In genomic region chr3:4986611-4987373, GRCh38 we compare ENCODE assay signal across 1 cellular context.
TF ChIP-seq lines count a peak whose summit lies in the region.

No MANE protein-coding gene starts in this region.

TF ChIP-seq in HepG2, 621 proteins besides CTCF, POLR2A, EP300 and RAD21 (continued from another document and continues in another):
- TF ChIP-seq SOX13 (IDR thresholded peaks at IDR 0.05) (peak; percentile 94), SOX13 (CRISPR knock-in tag; conservative IDR thresholded peaks at IDR 0.05 in 1 of 2, IDR thresholded peaks at IDR 0.05 in 1 of 2) (peak in 1 of 2 experiments; percentile 97; a peak in 2 of 4 replicates), MIER2 (CRISPR knock-in tag; IDR thresholded peaks at IDR 0.05) (peak; percentile 64), ZNF230 (CRISPR knock-in tag; IDR thresholded peaks at IDR 0.05) (peak; percentile 97), ELF1 (CRISPR knock-in tag; IDR thresholded peaks at IDR 0.05) (peak; percentile 86), THAP8 (CRISPR knock-in tag; IDR thresholded peaks at IDR 0.05; ENCODE audit: borderline replicate concordance) (no peak), CREB1 (IDR thresholded peaks at IDR 0.05) (peak; percentile 93), CREB1 (CRISPR knock-in tag; IDR thresholded peaks at IDR 0.05) (no peak), GATAD2A (CRISPR knock-in tag; IDR thresholded peaks at IDR 0.05) (peak; percentile 94), ZNF451 (CRISPR knock-in tag; IDR thresholded peaks at IDR 0.05) (peak; percentile 99), TP53 (CRISPR knock-in tag; conservative IDR thresholded peaks at IDR 0.05) (0 out of 2 replicates have a peak, but pooled peaks have one; percentile 74), ZNF569 (CRISPR knock-in tag; IDR thresholded peaks at IDR 0.05; ENCODE audit: borderline replicate concordance) (peak; percentile 88; the same call in 1 of the 2 replicates), ZNF446 (CRISPR knock-in tag; IDR thresholded peaks at IDR 0.05) (peak; percentile 30; the same call in 1 of the 2 replicates), ZNF556 (CRISPR knock-in tag; IDR thresholded peaks at IDR 0.05; ENCODE audit: borderline replicate concordance) (peak; percentile 97), NPAS2 (CRISPR knock-in tag; IDR thresholded peaks at IDR 0.05; ENCODE audit: borderline replicate concordance) (peak; percentile 96), ZNF597 (CRISPR knock-in tag; IDR thresholded peaks at IDR 0.05) (no peak), HMGA1 (CRISPR knock-in tag; conservative IDR thresholded peaks at IDR 0.05) (no peak), ZNF496 (CRISPR knock-in tag; IDR thresholded peaks at IDR 0.05; ENCODE audit: insufficient replicate concordance) (no peak), ZNF580 (CRISPR knock-in tag; IDR thresholded peaks at IDR 0.05; ENCODE audit: borderline replicate concordance, low read depth) (peak; percentile 99), PAX8 (CRISPR knock-in tag; IDR thresholded peaks at IDR 0.05; ENCODE audit: borderline replicate concordance) (no peak), ZNF777 (CRISPR knock-in tag; IDR thresholded peaks at IDR 0.05) (peak; percentile 64), ZNF17 (CRISPR knock-in tag; IDR thresholded peaks at IDR 0.05) (no peak), MAF1 (CRISPR knock-in tag; IDR thresholded peaks at IDR 0.05; ENCODE audit: borderline replicate concordance) (peak; percentile 81; the same call in 1 of the 2 replicates), ZNF562 (CRISPR knock-in tag; IDR thresholded peaks at IDR 0.05; ENCODE audit: borderline replicate concordance) (no peak), ZSCAN30 (CRISPR knock-in tag; IDR thresholded peaks at IDR 0.05) (0 out of 2 replicates have a peak, but pooled peaks have one; percentile 41), ZNF770 (CRISPR knock-in tag; IDR thresholded peaks at IDR 0.05) (peak; percentile 97), NFE2L2 (IDR thresholded peaks at IDR 0.05; ENCODE audit: low read length) (no peak), PPARG (CRISPR knock-in tag; conservative IDR thresholded peaks at IDR 0.05) (peak; percentile 73; the same call in 1 of the 2 replicates), KDM2A (CRISPR knock-in tag; IDR thresholded peaks at IDR 0.05; ENCODE audit: borderline replicate concordance, low read depth) (peak; percentile 99), CBX2 (IDR thresholded peaks at IDR 0.05; ENCODE audit: low read depth, low read length) (no peak), CBX2 (CRISPR knock-in tag; IDR thresholded peaks at IDR 0.05; ENCODE audit: low read depth) (peak; percentile 99), ZFP82 (CRISPR knock-in tag; IDR thresholded peaks at IDR 0.05; ENCODE audit: borderline replicate concordance) (peak; percentile 99), ZNF510 (CRISPR knock-in tag; IDR thresholded peaks at IDR 0.05; ENCODE audit: low read depth) (peak; percentile 70), ATF7 (IDR thresholded peaks at IDR 0.05) (no peak), ATF7 (CRISPR knock-in tag; IDR thresholded peaks at IDR 0.05) (peak; percentile 96), ZNF615 (CRISPR knock-in tag; IDR thresholded peaks at IDR 0.05; ENCODE audit: borderline replicate concordance) (peak; percentile 72; the same call in 1 of the 2 replicates), SALL2 (CRISPR knock-in tag; IDR thresholded peaks at IDR 0.05) (peak; percentile 92; the same call in 1 of the 2 replicates), TCF12 (IDR thresholded peaks at IDR 0.05) (no peak), TCF12 (CRISPR knock-in tag; IDR thresholded peaks at IDR 0.05) (peak; percentile 100), NR2F1 (CRISPR knock-in tag; IDR thresholded peaks at IDR 0.05) (peak; percentile 82 to 87; a peak in 3 of 4 replicates), THAP9 (CRISPR knock-in tag; IDR thresholded peaks at IDR 0.05; ENCODE audit: borderline replicate concordance) (peak; percentile 82), JUND (CRISPR knock-in tag; IDR thresholded peaks at IDR 0.05) (no peak), SOX6 (IDR thresholded peaks at IDR 0.05) (no peak), SOX6 (CRISPR knock-in tag; IDR thresholded peaks at IDR 0.05) (peak; percentile 98), ZNF280B (CRISPR knock-in tag; IDR thresholded peaks at IDR 0.05; ENCODE audit: borderline replicate concordance) (peak; percentile 93), ZFP36L1 (CRISPR knock-in tag; IDR thresholded peaks at IDR 0.05) (peak; percentile 95), ZNF282 (IDR thresholded peaks at IDR 0.05; ENCODE audit: partially characterized antibody) (no peak), CBX5 (CRISPR knock-in tag; IDR thresholded peaks at IDR 0.05; ENCODE audit: borderline replicate concordance) (peak; percentile 97; the same call in 1 of the 2 replicates), SMAD9 (CRISPR knock-in tag; IDR thresholded peaks at IDR 0.05) (no peak; the same call in 1 of the 2 replicates), ZNF317 (CRISPR knock-in tag; IDR thresholded peaks at IDR 0.05) (peak; percentile 86; the same call in 1 of the 2 replicates), SNAPC2 (CRISPR knock-in tag; IDR thresholded peaks at IDR 0.05) (peak; percentile 89; the same call in 1 of the 2 replicates), ZNF7 (CRISPR knock-in tag; IDR thresholded peaks at IDR 0.05) (no peak), SP140L (CRISPR knock-in tag; IDR thresholded peaks at IDR 0.05; ENCODE audit: borderline replicate concordance) (no peak; the same call in 1 of the 2 replicates), SCMH1 (CRISPR knock-in tag; IDR thresholded peaks at IDR 0.05; ENCODE audit: borderline replicate concordance) (no peak), MZF1 (CRISPR knock-in tag; IDR thresholded peaks at IDR 0.05; ENCODE audit: borderline replicate concordance) (peak; percentile 85; the same call in 1 of the 2 replicates), ZNF296 (CRISPR knock-in tag; conservative IDR thresholded peaks at IDR 0.05) (peak; percentile 83; the same call in 1 of the 2 replicates), GPBP1L1 (CRISPR knock-in tag; IDR thresholded peaks at IDR 0.05) (no peak), ZC3H4 (CRISPR knock-in tag; IDR thresholded peaks at IDR 0.05; ENCODE audit: borderline replicate concordance) (no peak), ATF3 (CRISPR knock-in tag; IDR thresholded peaks at IDR 0.05) (peak; percentile 89), ZBTB8A (CRISPR knock-in tag; IDR thresholded peaks at IDR 0.05; ENCODE audit: borderline replicate concordance, low read depth) (no peak), HCFC1 (IDR thresholded peaks at IDR 0.05; ENCODE audit: low read depth, low read length) (no peak), ZNF816 (CRISPR knock-in tag; IDR thresholded peaks at IDR 0.05; ENCODE audit: borderline replicate concordance) (peak; percentile 98; the same call in 1 of the 2 replicates), ZNF205 (CRISPR knock-in tag; IDR thresholded peaks at IDR 0.05) (peak; percentile 94), ISX (CRISPR knock-in tag; conservative IDR thresholded peaks at IDR 0.05) (no peak), SIN3A (IDR thresholded peaks at IDR 0.05; ENCODE audit: borderline replicate concordance, low read depth, low read length) (peak; percentile 77; the same call in 1 of the 2 replicates), ZNF841 (CRISPR knock-in tag; IDR thresholded peaks at IDR 0.05; ENCODE audit: borderline replicate concordance) (no peak), PRMT3 (CRISPR knock-in tag; IDR thresholded peaks at IDR 0.05; ENCODE audit: borderline replicate concordance, low read depth) (peak; percentile 80; the same call in 1 of the 2 replicates), ZNF441 (CRISPR knock-in tag; IDR thresholded peaks at IDR 0.05; ENCODE audit: borderline replicate concordance) (peak; percentile 83; the same call in 1 of the 2 replicates), FOXA1 (IDR thresholded peaks at IDR 0.05) (peak; percentile 83), FOXA1 (CRISPR knock-in tag; IDR thresholded peaks at IDR 0.05) (peak; percentile 100), SP1 (IDR thresholded peaks at IDR 0.05) (no peak), SP1 (CRISPR knock-in tag; IDR thresholded peaks at IDR 0.05) (peak; percentile 65; the same call in 1 of the 2 replicates), PAWR (CRISPR knock-in tag; IDR thresholded peaks at IDR 0.05; ENCODE audit: borderline replicate concordance) (0 out of 2 replicates have a peak, but pooled peaks have one; percentile 35), ZMAT3 (CRISPR knock-in tag; conservative IDR thresholded peaks at IDR 0.05) (peak; percentile 97), U2AF2 (IDR thresholded peaks at IDR 0.05; ENCODE audit: low read depth, low read length) (no peak)
